ENCODE assay signal across 1 cellular context in the genomic region with DNA sequence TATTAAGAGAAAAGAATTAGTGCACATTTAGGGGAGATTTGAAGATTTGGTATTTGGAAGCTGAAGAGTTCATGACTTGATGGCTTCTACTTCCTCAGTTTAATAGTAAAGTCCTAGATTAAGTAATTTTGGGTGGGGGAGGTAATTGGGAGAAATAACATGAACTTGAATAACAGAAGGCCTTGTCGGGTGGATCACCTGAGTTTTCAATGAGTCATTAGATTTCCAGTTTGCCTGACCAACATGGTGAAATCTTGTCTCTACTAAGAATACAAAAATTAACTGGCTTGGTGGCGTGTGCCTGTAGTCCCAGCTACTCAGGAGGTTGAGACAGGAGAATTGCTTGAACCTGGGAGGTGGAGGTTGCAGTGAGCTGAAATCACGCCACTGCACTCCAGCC.
TF ChIP-seq lines count a peak whose summit lies in the region.

No MANE protein-coding gene starts in this region.

TF ChIP-seq in HCT116, 20 proteins besides CTCF, POLR2A, EP300 and RAD21 (continued from another document):
- TF ChIP-seq, protein P1, sequence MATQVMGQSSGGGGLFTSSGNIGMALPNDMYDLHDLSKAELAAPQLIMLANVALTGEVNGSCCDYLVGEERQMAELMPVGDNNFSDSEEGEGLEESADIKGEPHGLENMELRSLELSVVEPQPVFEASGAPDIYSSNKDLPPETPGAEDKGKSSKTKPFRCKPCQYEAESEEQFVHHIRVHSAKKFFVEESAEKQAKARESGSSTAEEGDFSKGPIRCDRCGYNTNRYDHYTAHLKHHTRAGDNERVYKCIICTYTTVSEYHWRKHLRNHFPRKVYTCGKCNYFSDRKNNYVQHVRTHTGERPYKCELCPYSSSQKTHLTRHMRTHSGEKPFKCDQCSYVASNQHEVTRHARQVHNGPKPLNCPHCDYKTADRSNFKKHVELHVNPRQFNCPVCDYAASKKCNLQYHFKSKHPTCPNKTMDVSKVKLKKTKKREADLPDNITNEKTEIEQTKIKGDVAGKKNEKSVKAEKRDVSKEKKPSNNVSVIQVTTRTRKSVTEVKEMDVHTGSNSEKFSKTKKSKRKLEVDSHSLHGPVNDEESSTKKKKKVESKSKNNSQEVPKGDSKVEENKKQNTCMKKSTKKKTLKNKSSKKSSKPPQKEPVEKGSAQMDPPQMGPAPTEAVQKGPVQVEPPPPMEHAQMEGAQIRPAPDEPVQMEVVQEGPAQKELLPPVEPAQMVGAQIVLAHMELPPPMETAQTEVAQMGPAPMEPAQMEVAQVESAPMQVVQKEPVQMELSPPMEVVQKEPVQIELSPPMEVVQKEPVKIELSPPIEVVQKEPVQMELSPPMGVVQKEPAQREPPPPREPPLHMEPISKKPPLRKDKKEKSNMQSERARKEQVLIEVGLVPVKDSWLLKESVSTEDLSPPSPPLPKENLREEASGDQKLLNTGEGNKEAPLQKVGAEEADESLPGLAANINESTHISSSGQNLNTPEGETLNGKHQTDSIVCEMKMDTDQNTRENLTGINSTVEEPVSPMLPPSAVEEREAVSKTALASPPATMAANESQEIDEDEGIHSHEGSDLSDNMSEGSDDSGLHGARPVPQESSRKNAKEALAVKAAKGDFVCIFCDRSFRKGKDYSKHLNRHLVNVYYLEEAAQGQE (IDR thresholded peaks at IDR 0.05; ENCODE audit: low read depth): no peak
- TF ChIP-seq CEBPB (IDR thresholded peaks at IDR 0.05; ENCODE audit: low read depth): no peak
- TF ChIP-seq EZH2phosphoT487 (IDR thresholded peaks at IDR 0.05; ENCODE audit: borderline replicate concordance): no peak
- no peak for TF ChIP-seq EGR1 (IDR thresholded peaks at IDR 0.05; ENCODE audit: low read depth)
- no peak for TF ChIP-seq YY1 (IDR thresholded peaks at IDR 0.05; ENCODE audit: extremely low read depth, insufficient replicate concordance, low read depth, low read length)
- no peak for TF ChIP-seq ELF1 (IDR thresholded peaks at IDR 0.05; ENCODE audit: borderline replicate concordance, low read depth)
- no peak for TF ChIP-seq ZNF274 (IDR thresholded peaks at IDR 0.05; ENCODE audit: low read depth, low read length)
- TF ChIP-seq ZFX (IDR thresholded peaks at IDR 0.05): no peak
- TF ChIP-seq EZH2 (IDR thresholded peaks at IDR 0.05): no peak
- no peak for TF ChIP-seq CBX3 (IDR thresholded peaks at IDR 0.05; ENCODE audit: low read depth)
- TF ChIP-seq JUND (IDR thresholded peaks at IDR 0.05): no peak
- TF ChIP-seq SP1 (IDR thresholded peaks at IDR 0.05; ENCODE audit: low read depth): no peak
